In the genomic region with DNA sequence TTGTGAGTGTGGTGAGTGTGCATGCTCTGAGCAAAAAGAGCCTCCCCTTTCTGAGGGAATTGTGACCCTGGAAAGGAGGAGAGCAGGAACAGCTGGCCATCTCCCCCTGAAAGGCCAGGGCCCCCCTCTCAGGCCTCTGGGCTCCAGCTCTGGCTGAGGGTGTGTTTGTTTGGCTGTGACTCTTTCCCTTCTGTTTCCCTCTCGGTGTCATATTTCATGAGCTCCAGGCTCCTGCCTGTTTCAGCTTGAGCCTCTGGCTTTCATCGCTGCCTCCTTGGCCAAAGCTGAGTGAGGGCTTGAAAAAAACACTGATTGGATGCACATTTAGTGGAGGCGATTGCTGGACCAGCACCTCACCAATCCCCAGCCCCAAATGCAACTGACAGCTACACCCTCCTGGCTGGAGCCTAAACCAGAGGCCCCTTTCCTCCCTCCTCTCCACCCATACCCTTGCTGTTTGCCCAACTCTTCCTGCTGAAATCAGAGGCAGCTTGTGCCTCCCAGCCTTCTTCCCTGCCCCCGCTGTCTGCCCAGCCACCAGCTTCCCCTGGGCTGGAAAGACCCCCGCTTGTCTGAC, we compare ENCODE assay signal across 8 cellular contexts.
DNase-seq lines count a peak whose midpoint lies in the region; ATAC-seq and TF ChIP-seq lines count a peak whose summit lies in the region.

No MANE protein-coding gene starts in this region.

- ATAC-seq in PC-3 (peak; percentile 94), HG03521 (IDR thresholded peaks at IDR 0.05; ENCODE audit: unreplicated experiment) (no peak)
- ATAC-seq in activated CD4-positive, alpha-beta T cell treated with anti-CD3 and anti-CD28 coated beads for 36 hours, result no peak

- H3K4me1 Mint-ChIP-seq in activated naive CD4-positive, alpha-beta T cell treated with anti-CD3 and anti-CD28 coated beads for 36 hours (ENCODE audit: low read depth), result no peaks in the 10 kb centered on the region
- no peaks in the 10 kb centered on the region for H3K4me1 Mint-ChIP-seq in activated CD4-positive, alpha-beta T cell treated with anti-CD3 and anti-CD28 coated beads for 36 hours

- peaks cover 9% of the 10 kb centered on the region for H3K27me3 Mint-ChIP-seq in activated naive CD4-positive, alpha-beta T cell treated with anti-CD3 and anti-CD28 coated beads for 36 hours (ENCODE audit: low read depth)
- H3K27me3 Mint-ChIP-seq in activated CD4-positive, alpha-beta T cell treated with anti-CD3 and anti-CD28 coated beads for 36 hours, result peaks cover 6% of the 10 kb centered on the region

- H3K27me3 ChIP-seq in PC-3 (ENCODE audit: low read length) (no peaks in the 10 kb centered on the region), esophagus muscularis mucosa (no peaks in the 10 kb centered on the region), mucosa of rectum (ENCODE audit: control insufficient read depth in 2 of 2, insufficient read depth in 2 of 2, low read length in 2 of 2) (no peaks in the 10 kb centered on the region)

- POLR2A ChIA-PET in PC-3 (lab: Charles Lee; ENCODE audit: unreplicated experiment), result interaction anchor here (0.6 to 0.7 kb wide), 2 partner anchors 63 to 101 kb away, joined by 4 to 9 read pairs; no protein-coding TSS in a partner anchor
- POLR2A ChIA-PET in activated CD4-positive, alpha-beta T cell treated with anti-CD3 and anti-CD28 coated beads for 36 hours (lab: Charles Lee), result no interaction called here

- no peaks in the 10 kb centered on the region for H4K20me1 ChIP-seq in PC-3 (ENCODE audit: low read length)

- no peak for TF ChIP-seq EP300 in esophagus muscularis mucosa (IDR thresholded peaks at IDR 0.05)

- H3K9me2 ChIP-seq in PC-3 (replicated peaks; ENCODE audit: low read length), result no peaks in the 10 kb centered on the region

- H3K36me3 Mint-ChIP-seq in activated naive CD4-positive, alpha-beta T cell treated with anti-CD3 and anti-CD28 coated beads for 36 hours (ENCODE audit: low read depth), result no peaks in the 10 kb centered on the region
- H3K36me3 Mint-ChIP-seq in activated CD4-positive, alpha-beta T cell treated with anti-CD3 and anti-CD28 coated beads for 36 hours (ENCODE audit: low read depth), result no peaks in the 10 kb centered on the region

- H3K4me3 ChIP-seq in PC-3 (ENCODE audit: low read length) (peak overlapping the region; percentile 40; the same call in 1 of the 2 replicates), esophagus muscularis mucosa (peak overlapping the region in 2 of 4 donors; percentile 3 to 17), mucosa of rectum (ENCODE audit: low read length in 2 of 2) (no peak overlapping the region)

- intact Hi-C loops in PC-3 (cut with micrococcal nuclease) (loop anchor here (1.0 to 10.0 kb wide), 4 partner anchors 14 to 199 kb away; partner anchors contain the start of genes HSD17B7 and UHMK1), esophagus muscularis mucosa (cut with DNase I) (no loop called here)
- intact Hi-C loops in activated naive CD4-positive, alpha-beta T cell treated with anti-CD3 and anti-CD28 coated beads for 36 hours (cut with micrococcal nuclease), result no loop called here
- intact Hi-C loops in activated CD4-positive, alpha-beta T cell treated with anti-CD3 and anti-CD28 coated beads for 36 hours (cut with DNase I, micrococcal nuclease), result no loop called here

- in situ Hi-C loops in GM13976 (cut with MboI; ENCODE audit: low sequenced_read_pairs, unreplicated experiment), result no loop called here

- no peak for TF ChIP-seq CTCF in PC-3 (conservative IDR thresholded peaks at IDR 0.05; ENCODE audit: low read depth, low read length)
- TF ChIP-seq CTCF in esophagus muscularis mucosa (IDR thresholded peaks at IDR 0.05), result no peak
- no peak for TF ChIP-seq CTCF in GM13976 (IDR thresholded peaks at IDR 0.05; ENCODE audit: borderline replicate concordance, control extremely low read depth, extremely low read depth, insufficient read depth, missing control alignments)

- CTCF ChIA-PET in PC-3 (lab: Charles Lee), result interaction anchor here (0.6 to 1.1 kb wide), 2 partner anchors 14 to 45 kb away, joined by 3 to 4 read pairs; no protein-coding TSS in a partner anchor
- CTCF ChIA-PET in activated naive CD4-positive, alpha-beta T cell treated with anti-CD3 and anti-CD28 coated beads for 36 hours (lab: Charles Lee), result interaction anchor here (0.6 kb wide), 1 partner anchor 1209 kb away, joined by 3 read pairs; no protein-coding TSS in a partner anchor
- CTCF ChIA-PET in activated CD4-positive, alpha-beta T cell treated with anti-CD3 and anti-CD28 coated beads for 36 hours (lab: Charles Lee), result interaction anchor here (0.8 to 0.9 kb wide), 2 partner anchors 35 to 150 kb away, joined by 3 to 4 read pairs; no protein-coding TSS in a partner anchor

- H3K4me2 ChIP-seq in PC-3 (ENCODE audit: low read length), result peak overlapping the region; percentile 81

- H3K9me3 Mint-ChIP-seq in activated naive CD4-positive, alpha-beta T cell treated with anti-CD3 and anti-CD28 coated beads for 36 hours, result no peaks in the 10 kb centered on the region
- no peaks in the 10 kb centered on the region for H3K9me3 Mint-ChIP-seq in activated CD4-positive, alpha-beta T cell treated with anti-CD3 and anti-CD28 coated beads for 36 hours (ENCODE audit: low read depth)

- DNase-seq in HPDE6-E6E7 (ENCODE audit: extremely low spot score) (peak; percentile 74), PC-3 (peak; percentile 93), esophagus muscularis mucosa (ENCODE audit: extremely low spot score) (no peak), GM13976 (ENCODE audit: low spot score) (no peak)
- no peak for DNase-seq in activated naive CD4-positive, alpha-beta T cell treated with anti-CD3 and anti-CD28 coated beads for 36 hours
- no peak for DNase-seq in activated CD4-positive, alpha-beta T cell treated with anti-CD3 and anti-CD28 coated beads for 36 hours

- H3K9me3 ChIP-seq in PC-3 (ENCODE audit: low read length) (no peaks in the 10 kb centered on the region), esophagus muscularis mucosa (no peaks in the 10 kb centered on the region), mucosa of rectum (ENCODE audit: control insufficient read depth in 2 of 2, low read length in 2 of 2) (no peaks in the 10 kb centered on the region)

- no peak overlapping the region for H3K27ac Mint-ChIP-seq in activated naive CD4-positive, alpha-beta T cell treated with anti-CD3 and anti-CD28 coated beads for 36 hours
- H3K27ac Mint-ChIP-seq in activated CD4-positive, alpha-beta T cell treated with anti-CD3 and anti-CD28 coated beads for 36 hours, result no peak overlapping the region

- H3K79me2 ChIP-seq in PC-3 (ENCODE audit: low read length), result no peaks in the 10 kb centered on the region

- peak overlapping the region; percentile 73 for H2AFZ ChIP-seq in PC-3 (ENCODE audit: low read length)

- 21% methylated on average over 5 of the region's 5 CpGs for WGBS in esophagus muscularis mucosa

- no peak for TF ChIP-seq POLR2A in esophagus muscularis mucosa (IDR thresholded peaks at IDR 0.05; ENCODE audit: low read depth)

- BruUV-seq in PC-3 (replicated peaks; lab: Mats Ljungman, UMichigan), result no TSS peak

- H3K36me3 ChIP-seq in PC-3 (ENCODE audit: low read depth, low read length) (no peaks in the 10 kb centered on the region), esophagus muscularis mucosa (peaks cover 0 to 3% (median 0%) of the 10 kb centered on the region in 4 donors), mucosa of rectum (ENCODE audit: control insufficient read depth in 2 of 2, insufficient read depth in 2 of 2, low read length in 2 of 2) (no peaks in the 10 kb centered on the region)

- H3K4me1 ChIP-seq in PC-3 (ENCODE audit: insufficient read depth, low read length), result peaks cover 36% of the 10 kb centered on the region
- H3K4me1 ChIP-seq in esophagus muscularis mucosa, result peaks cover 42 to 82% (median 72%) of the 10 kb centered on the region in 4 donors
- H3K4me1 ChIP-seq in mucosa of rectum (ENCODE audit: control insufficient read depth in 2 of 2, insufficient read depth in 2 of 2, low read length in 2 of 2), result peaks cover 0 to 16% of the 10 kb centered on the region in 2 donors

- H3F3A ChIP-seq in PC-3 (ENCODE audit: low read length, unreplicated experiment), result peaks cover 1% of the 10 kb centered on the region

- H3K9ac ChIP-seq in PC-3 (ENCODE audit: low read length) (peak overlapping the region; percentile 23), mucosa of rectum (ENCODE audit: low read depth in 1 of 2, low read length in 2 of 2) (no peak overlapping the region)

- peak overlapping the region; percentile 71 for H3K27ac ChIP-seq in PC-3 (ENCODE audit: low read length)
- H3K27ac ChIP-seq in esophagus muscularis mucosa (replicated peaks in 1 of 4), result peak overlapping the region; percentile 76 to 85 (median 82)
- peak overlapping the region; percentile 35 to 36 for H3K27ac ChIP-seq in mucosa of rectum (ENCODE audit: low read depth in 2 of 2, low read length in 2 of 2)

- no peak overlapping the region for H3K4me3 Mint-ChIP-seq in activated naive CD4-positive, alpha-beta T cell treated with anti-CD3 and anti-CD28 coated beads for 36 hours
- no peak overlapping the region for H3K4me3 Mint-ChIP-seq in activated CD4-positive, alpha-beta T cell treated with anti-CD3 and anti-CD28 coated beads for 36 hours

Comparison
In these comparisons a context has a peak if more than half of its experiments do, and no peak if none do; other contexts are left out.
1. DNase-seq: peak in HPDE6-E6E7 (single experiment) and PC-3 (single experiment); none in esophagus muscularis mucosa (single experiment), GM13976 (single experiment), activated naive CD4-positive, alpha-beta T cell treated with anti-CD3 and anti-CD28 coated beads for 36 hours (single experiment) and activated CD4-positive, alpha-beta T cell treated with anti-CD3 and anti-CD28 coated beads for 36 hours (single experiment).
2. Peak in every context shown above with its lines, with median percentiles within 50 percentile points of each other: H3K27ac ChIP-seq.